In genomic region chrX:18931972-18932371, GRCh38 we compare ENCODE assay signal across 8 cellular contexts. TPM values are rescaled to one million over a fixed set of nuclear protein-coding genes. Genes with fewer than 3 reads are reported as not detected.
DNase-seq lines count a peak whose midpoint lies in the region; ATAC-seq and TF ChIP-seq lines count a peak whose summit lies in the region.

No MANE protein-coding gene starts in this region.

- H4K20me1 ChIP-seq in Karpas-422 (ENCODE audit: insufficient read depth, low read depth, low read length): no peaks in the 10 kb centered on the region

- H3K9me2 ChIP-seq in Karpas-422 (replicated peaks; ENCODE audit: insufficient read depth, low read length): no peaks in the 10 kb centered on the region

- H3K27ac ChIP-seq in Karpas-422 (ENCODE audit: low read length): no peak overlapping the region

- in situ Hi-C loops in astrocyte of the spinal cord (cut with HindIII; ENCODE audit: low sequenced_read_pairs): no loop called here

- TF ChIP-seq CTCF in astrocyte of the spinal cord (IDR thresholded peaks at IDR 0.05; ENCODE audit: low read depth, low read length): peak; percentile 36

- no peaks in the 10 kb centered on the region; the same call in 1 of the 2 replicates for H3K36me3 ChIP-seq in Karpas-422 (ENCODE audit: insufficient read depth, low read length)

- no peaks in the 10 kb centered on the region for H3K27me3 ChIP-seq in Karpas-422 (ENCODE audit: low read length)

- H3K9me3 ChIP-seq in Karpas-422 (ENCODE audit: low read length): no peaks in the 10 kb centered on the region

- no peaks in the 10 kb centered on the region for H3K79me2 ChIP-seq in Karpas-422 (ENCODE audit: low read length)

- no peak overlapping the region for H3K4me2 ChIP-seq in Karpas-422 (ENCODE audit: low read depth, low read length, poor library complexity, severe bottlenecking)

- H3K4me3 ChIP-seq in Karpas-422 (ENCODE audit: low read length) (no peak overlapping the region), astrocyte of the spinal cord (ENCODE audit: low read depth, low read length) (no peak overlapping the region)

- no peak overlapping the region for H2AFZ ChIP-seq in Karpas-422 (ENCODE audit: low read length)

- DNase-seq in Daoy (ENCODE audit: low read depth): peak; percentile 2
- peak; percentile 76 for DNase-seq in Karpas-422
- DNase-seq in astrocyte of the spinal cord (ENCODE audit: low read depth, low spot score): peak; percentile 21
- peak; percentile 27 for DNase-seq in medulla oblongata (ENCODE audit: extremely low spot score)
- no peak for DNase-seq in NCI-H2107 (lab: John Stamatoyannopoulos, UW)
- DNase-seq in stimulated activated CD4-positive, alpha-beta T cell treated with anti-CD3 and anti-CD28 coated beads, Interleukin-2, amount 100 ng/mL, for 24 hours: no peak
- no peak for DNase-seq in SIG-M5 treated with dmso at 0.1 percent for 504 hours (lab: John Stamatoyannopoulos, UW; ENCODE audit: unreplicated experiment)

- H3K9ac ChIP-seq in Karpas-422 (ENCODE audit: low read length): no peak overlapping the region

- no peak for ATAC-seq in GM18909 (IDR thresholded peaks at IDR 0.05; ENCODE audit: poor library complexity, unreplicated experiment)

- H3K4me1 ChIP-seq in Karpas-422 (ENCODE audit: low read length): no peaks in the 10 kb centered on the region

RNA-seq across cellular contexts. Expression of gene PHKA2, which starts 51.9 kb away (rescaled TPM):
- total RNA-seq in Daoy (2014; rRNA removed; shearing (Covaris generic)): 4.2 and 7.2 TPM in 2 replicates
- 50.7 and 75.4 TPM in 2 replicates for total RNA-seq in Karpas-422 (2014; rRNA removed; shearing (Covaris generic); ENCODE audit: low replicate concordance)

Comparison
In these comparisons a context has a peak if more than half of its experiments do, and no peak if none do; other contexts are left out.
1. DNase-seq: peak in Daoy (single experiment), Karpas-422 (single experiment), astrocyte of the spinal cord (single experiment) and medulla oblongata (single experiment); none in NCI-H2107 (single experiment), stimulated activated CD4-positive, alpha-beta T cell treated with anti-CD3 and anti-CD28 coated beads, Interleukin-2, amount 100 ng/mL, for 24 hours (0 of 2) and SIG-M5 treated with dmso at 0.1 percent for 504 hours (single experiment).